In genomic region chr13:24165746-24166145, GRCh38 we compare ENCODE assay signal across 28 cellular contexts. TPM values are rescaled to one million over a fixed set of nuclear protein-coding genes. Genes with fewer than 3 reads are reported as not detected.
A peak's percentile ranks its signal among the peaks of the same experiment; 100 is the strongest.
DNase-seq lines count a peak whose midpoint lies in the region; ATAC-seq, FAIRE-seq and TF ChIP-seq lines count a peak whose summit lies in the region.
"Had no signal": no experiment of that assay in that cellular context is flagged by ENCODE, and none has a peak within 500 bp of the region (broad histone marks: within the 10 kb centered on the region; RNA-seq: fewer than 3 reads in every experiment).

No MANE protein-coding gene starts in this region.

- H3K9me3 ChIP-seq in liver (ENCODE audit: control insufficient read depth in 4 of 4, low read length in 3 of 4) (no peaks in the 10 kb centered on the region), HepG2 (ENCODE audit: low read length) (no peaks in the 10 kb centered on the region), body of pancreas (no peaks in the 10 kb centered on the region)
- H3K9me3 ChIP-seq: esophagus muscularis mucosa, heart right ventricle, mucosa of descending colon, neutrophil, upper lobe of right lung had no signal

- DNase-seq in HepG2 (ENCODE audit: low spot score): no peak
- no peak for DNase-seq in body of pancreas
- peak; percentile 11 for DNase-seq in fibroblast of the aortic adventitia (ENCODE audit: low read depth)
- no peak for DNase-seq in stimulated activated CD4-positive, alpha-beta T cell treated with anti-CD3 and anti-CD28 coated beads, Interleukin-1b, Interleukin-23, amount 100 ng/mL, for 48 hours
- DNase-seq in ACHN: no peak
- DNase-seq in GM23338 (ENCODE audit: low spot score): no peak
- DNase-seq in OCI-M2 (lab: John Stamatoyannopoulos, UW; ENCODE audit: unreplicated experiment): no peak
- DNase-seq: activated CD4-positive, alpha-beta T cell treated with anti-CD3 and anti-CD28 coated beads, Interleukin-2, amount 10 ng/mL, durations not matched to agents 7 days and 5 days; DMS 273 treated with DMSO at 0.1 percent for 48 hours; H9; heart right ventricle; immature natural killer cell; Karpas-422; mucosa of descending colon; NCI-H1092; NCI-H1930; NCI-H226; NCI-H774; SHP77 treated with DMSO at 0.1 percent for 48 hours; stimulated activated CD8-positive, alpha-beta memory T cell treated with anti-CD3 and anti-CD28 coated beads, Interleukin-4, amount 100 ng/mL, for 48 hours; T-cell; upper lobe of right lung had no signal

- H3K4me3 ChIP-seq in liver (ENCODE audit: low read depth in 1 of 3, low read length in 3 of 3) (no peak overlapping the region), HepG2 (replicated peaks in 1 of 3; ENCODE audit: insufficient read depth in 1 of 3, low read depth in 2 of 3, low read length in 3 of 3) (no peak overlapping the region), body of pancreas (no peak overlapping the region), fibroblast of the aortic adventitia (ENCODE audit: low read depth, low read length) (no peak overlapping the region), GM23338 (no peak overlapping the region)
- H3K4me3 ChIP-seq: esophagus muscularis mucosa, GM12878, heart right ventricle, mucosa of descending colon, upper lobe of right lung had no signal

- H3K27ac Mint-ChIP-seq in GM23338: no peak overlapping the region
- H3K27ac Mint-ChIP-seq: activated CD4-positive, alpha-beta T cell treated with anti-CD3 and anti-CD28 coated beads, Interleukin-2, amount 10 ng/mL, durations not matched to agents 7 days and 5 days; activated T-helper 2 cell treated with anti-CD3 and anti-CD28 coated beads, Interferon-gamma antibody, Interleukin-2, Interleukin-4, amounts not matched to agents 10 μg/mL and 5 μg/mL and 100 μg/mL, durations not matched to agents 14 hours and 24 hours and 36 hours; immature natural killer cell; T-cell had no signal

- H3K36me3 Mint-ChIP-seq in GM23338 (ENCODE audit: low read depth): peaks cover 12% of the 10 kb centered on the region

- in situ Hi-C loops in HepG2 (cut with HindIII; ENCODE audit: extremely low pct_ligation_motif_present, low pct_unique_long_range_greater_than_20kb): no loop called here
- in situ Hi-C loops in ACHN (cut with HindIII; ENCODE audit: low pct_ligation_motif_present, low pct_unique_long_range_greater_than_20kb, low sequenced_read_pairs): no loop called here

- no peaks in the 10 kb centered on the region for H3K9me2 ChIP-seq in GM23338 (ENCODE audit: insufficient read depth)

- POLR2A ChIA-PET in HepG2 (lab: Yijun Ruan, JAX): no interaction called here

- H3K27me3 ChIP-seq in liver (ENCODE audit: control insufficient read depth in 4 of 4, insufficient read depth in 4 of 4, low read length in 3 of 4) (no peaks in the 10 kb centered on the region), HepG2 (ENCODE audit: control insufficient read depth in 1 of 2, insufficient read depth in 2 of 2, low read length in 2 of 2) (no peaks in the 10 kb centered on the region; a peak in 1 of 5 replicates), body of pancreas (no peaks in the 10 kb centered on the region), GM23338 (ENCODE audit: insufficient read depth) (no peaks in the 10 kb centered on the region)
- H3K27me3 ChIP-seq: upper lobe of right lung had no signal

- H4K20me1 ChIP-seq in HepG2 (ENCODE audit: insufficient read depth, low read length): peaks cover 36% of the 10 kb centered on the region
- H4K20me1 ChIP-seq in GM23338 (replicated peaks; ENCODE audit: insufficient read depth): peaks cover 36% of the 10 kb centered on the region

- H3F3A ChIP-seq in GM23338 (replicated peaks; ENCODE audit: low read depth): no peaks in the 10 kb centered on the region

- no peaks in the 10 kb centered on the region for H3K9me3 Mint-ChIP-seq in GM23338
- H3K9me3 Mint-ChIP-seq: activated CD4-positive, alpha-beta T cell treated with anti-CD3 and anti-CD28 coated beads, Interleukin-2, amount 10 ng/mL, durations not matched to agents 7 days and 5 days; activated T-helper 2 cell treated with anti-CD3 and anti-CD28 coated beads, Interferon-gamma antibody, Interleukin-2, Interleukin-4, amounts not matched to agents 10 μg/mL and 5 μg/mL and 100 μg/mL, durations not matched to agents 14 hours and 24 hours and 36 hours; H9; immature natural killer cell; T-cell had no signal

- BruUV-seq in HepG2 (replicated peaks; lab: Mats Ljungman, UMichigan): no TSS peak

- TF ChIP-seq CTCF in liver (IDR thresholded peaks at IDR 0.05; ENCODE audit: low read depth, low read length, missing input control) (no peak), HepG2 (CRISPR knock-in tag; IDR thresholded peaks at IDR 0.05) (no peak), body of pancreas (IDR thresholded peaks at IDR 0.05) (no peak), fibroblast of the aortic adventitia (IDR thresholded peaks at IDR 0.05; ENCODE audit: insufficient read depth, low read length) (no peak), GM23338 (conservative IDR thresholded peaks at IDR 0.05; ENCODE audit: low read depth in 2 of 2) (no peak)

- H3K4me1 ChIP-seq in liver (ENCODE audit: control insufficient read depth in 4 of 4, insufficient read depth in 4 of 4, low read length in 3 of 4) (peaks cover 6 to 78% (median 41%) of the 10 kb centered on the region in 4 donors), HepG2 (ENCODE audit: insufficient read depth, low read length) (peaks cover 29% of the 10 kb centered on the region), body of pancreas (peaks cover 82% of the 10 kb centered on the region), GM23338 (ENCODE audit: insufficient read depth) (peaks cover 31% of the 10 kb centered on the region)

- H3K27ac ChIP-seq in liver (ENCODE audit: low read depth in 1 of 2, low read length in 2 of 2) (peak overlapping the region; percentile 20 to 34), HepG2 (ENCODE audit: extremely low read length, insufficient read depth, low read length) (no peak overlapping the region), body of pancreas (peak overlapping the region; percentile 10 to 100 (median 98)), GM23338 (ENCODE audit: low read depth) (no peak overlapping the region)
- H3K27ac ChIP-seq: esophagus muscularis mucosa, neutrophil, upper lobe of right lung had no signal

- intact Hi-C loops in HepG2 (cut with micrococcal nuclease; ENCODE audit: unreplicated experiment) (no loop called here), body of pancreas (cut with DNase I) (loop anchor here (10.0 kb wide), 1 partner anchor 111 kb away; no protein-coding TSS in a partner anchor)

- no peak for TF ChIP-seq RAD21 in liver (IDR thresholded peaks at IDR 0.05)
- TF ChIP-seq RAD21 in HepG2 (CRISPR knock-in tag; IDR thresholded peaks at IDR 0.05): no peak

- H3K4me2 ChIP-seq in HepG2 (ENCODE audit: low read depth, low read length) (no peak overlapping the region), GM23338 (no peak overlapping the region)

- no peak for FAIRE-seq in HepG2 (lab: Jason Lieb, UNC)
- FAIRE-seq: GM12878, HTR-8/SVneo had no signal

- peaks cover 4% of the 10 kb centered on the region for H3K27me3 Mint-ChIP-seq in GM23338 (ENCODE audit: insufficient read depth, low read depth, poor library complexity)

- TF ChIP-seq EP300 in HepG2 (IDR thresholded peaks at IDR 0.05; ENCODE audit: low read depth in 2 of 2, low read length in 2 of 2): no peak
- TF ChIP-seq EP300 in HepG2 (CRISPR knock-in tag; IDR thresholded peaks at IDR 0.05; ENCODE audit: borderline replicate concordance): no peak

- H2AFZ ChIP-seq in HepG2 (ENCODE audit: low read length): no peak overlapping the region
- H2AFZ ChIP-seq in GM23338: no peak overlapping the region

- ATAC-seq in HepG2: no peak
- ATAC-seq in body of pancreas: no peak
- ATAC-seq in GM23338: no peak
- ATAC-seq: GM12878, heart right ventricle, mucosa of descending colon, T-cell, upper lobe of right lung had no signal

- H3K9ac ChIP-seq in liver (ENCODE audit: low read depth in 1 of 2, low read length in 2 of 2): no peak overlapping the region
- no peak overlapping the region for H3K9ac ChIP-seq in HepG2 (ENCODE audit: insufficient read depth, low read depth, low read length)

- CTCF ChIA-PET in HepG2 (lab: Yijun Ruan, JAX; ENCODE audit: low intra/inter-chr PET ratio, low total read pairs): no interaction called here

- H3K36me3 ChIP-seq in liver (ENCODE audit: control insufficient read depth in 4 of 4, insufficient read depth in 3 of 4, low read depth in 1 of 4, low read length in 3 of 4): peaks cover 2 to 13% (median 8%) of the 10 kb centered on the region in 4 donors
- H3K36me3 ChIP-seq in HepG2 (replicated peaks in 1 of 2; ENCODE audit: control insufficient read depth in 1 of 2, insufficient read depth in 2 of 2, low read length in 2 of 2): peaks cover 18 to 43% of the 10 kb centered on the region in 2 experiments
- H3K36me3 ChIP-seq in body of pancreas (replicated peaks in 1 of 2; ENCODE audit: insufficient read depth in 1 of 2, low read depth in 2 of 2): peaks cover 0 to 2% of the 10 kb centered on the region in 2 donors
- no peaks in the 10 kb centered on the region; the same call in 1 of the 2 replicates for H3K36me3 ChIP-seq in GM23338 (ENCODE audit: insufficient read depth)
- H3K36me3 ChIP-seq: esophagus muscularis mucosa, neutrophil, upper lobe of right lung had no signal

- H3K4me3 Mint-ChIP-seq in GM23338: no peak overlapping the region
- H3K4me3 Mint-ChIP-seq: activated CD4-positive, alpha-beta T cell treated with anti-CD3 and anti-CD28 coated beads, Interleukin-2, amount 10 ng/mL, durations not matched to agents 7 days and 5 days; H9; immature natural killer cell; T-cell had no signal

- peaks cover 30% of the 10 kb centered on the region for H3K4me1 Mint-ChIP-seq in GM23338

- peaks cover 68% of the 10 kb centered on the region for H3K79me2 ChIP-seq in HepG2 (ENCODE audit: insufficient read depth, low read length)
- peaks cover 97% of the 10 kb centered on the region for H3K79me2 ChIP-seq in GM23338 (replicated peaks; ENCODE audit: insufficient read depth)

- WGBS in liver: 65% methylated on average over 4 of the region's 4 CpGs
- WGBS in HepG2 (ENCODE audit: low lambda C conversion rate): 85% methylated on average over 4 of the region's 4 CpGs
- 46 to 53% methylated on average over 4 of the region's 4 CpGs for WGBS in body of pancreas, 2 donors

- TF ChIP-seq POLR2A in HepG2 (IDR thresholded peaks at IDR 0.05; ENCODE audit: insufficient read depth in 1 of 2, low read depth in 2 of 2, low read length in 2 of 2) (no peak), body of pancreas (IDR thresholded peaks at IDR 0.05) (no peak)

RNA-seq across cellular contexts. Expression of gene SPATA13, which starts 5.2 kb away (rescaled TPM):
- total RNA-seq in liver: 10 to 100 TPM; 16.7 to 57.6 TPM
- polyA plus RNA-seq in liver: 10 to 100 TPM in 1 of 2 donors, 1 to 10 TPM in 1; 10.0 to 24.1 TPM
- total RNA-seq in HepG2 (2016; rRNA removed; fragmentation: Illumina TruSeq; extraction: Trizol): 11.3 and 13.7 TPM in 2 replicates
- 11.8 and 12.8 TPM in 2 replicates for total RNA-seq in HepG2 (2016; cell fraction: cytosol; rRNA removed; fragmentation: Illumina TruSeq; extraction: Trizol; ENCODE audit: low read depth)
- total RNA-seq in HepG2 (2016; cell fraction: insoluble cytoplasmic fraction; rRNA removed; fragmentation: Illumina TruSeq; extraction: Trizol): 10.7 and 11.9 TPM in 2 replicates
- 14.0 and 14.4 TPM in 2 replicates for total RNA-seq in HepG2 (2016; cell fraction: membrane; rRNA removed; fragmentation: Illumina TruSeq; extraction: Trizol)
- total RNA-seq in HepG2 (2016; cell fraction: nucleus; rRNA removed; fragmentation: Illumina TruSeq; extraction: Trizol): 14.8 and 20.6 TPM in 2 replicates
- polyA plus RNA-seq in HepG2 (2011; rRNA removed): 11.9 and 14.2 TPM in 2 replicates
- polyA plus RNA-seq in HepG2 (2011; cell fraction: cytosol; rRNA removed): 7.6 and 7.8 TPM in 2 replicates
- polyA plus RNA-seq in HepG2 (2011; cell fraction: nucleus; rRNA removed): 16.9 and 19.6 TPM in 2 replicates
- polyA plus RNA-seq in HepG2 (2012): 9.0 and 12.6 TPM in 2 replicates
- polyA plus RNA-seq in HepG2 (2016; cell fraction: cytosol; fragmentation: Illumina TruSeq; extraction: Trizol; ENCODE audit: low read depth): 0.14 and 0.44 TPM in 2 replicates
- polyA plus RNA-seq in HepG2 (2016; cell fraction: insoluble cytoplasmic fraction; fragmentation: Illumina TruSeq; extraction: Trizol; ENCODE audit: low read depth): 8.3 and 9.4 TPM in 2 replicates
- polyA plus RNA-seq in HepG2 (2016; cell fraction: membrane; fragmentation: Illumina TruSeq; extraction: Trizol; ENCODE audit: low read depth): 1.0 and 1.1 TPM in 2 replicates
- polyA plus RNA-seq in HepG2 (2016; cell fraction: nucleus; fragmentation: Illumina TruSeq; extraction: Trizol; ENCODE audit: insufficient read depth, low read depth): 19.2 and 24.3 TPM in 2 replicates
- polyA minus RNA-seq in HepG2 (2011; rRNA and poly(A)+ RNA removed; ENCODE audit: low replicate concordance): 7.6 and 24.7 TPM in 2 replicates
- 12.2 and 13.8 TPM in 2 replicates for polyA minus RNA-seq in HepG2 (2011; cell fraction: cytosol; rRNA and poly(A)+ RNA removed)
- 33.6 and 33.8 TPM in 2 replicates for polyA minus RNA-seq in HepG2 (2011; cell fraction: nucleus; rRNA and poly(A)+ RNA removed)
- total RNA-seq in body of pancreas: 100 to 1,000 TPM in 1 of 2 donors, 10 to 100 TPM in 1; 83.3 to 359 TPM
- 12.2 and 17.3 TPM in 2 replicates for total RNA-seq in fibroblast of the aortic adventitia (ENCODE audit: low replicate concordance)
- 41.0 and 45.7 TPM in 2 replicates for total RNA-seq in GM23338 (2014; rRNA removed; shearing (Covaris generic))
- 8.3 and 11.9 TPM in 2 replicates for polyA plus RNA-seq in GM23338 (2016; fragmentation: Nextera tagmentation; extraction: Ambion mirVana)

Comparison
In these comparisons a context has a peak if more than half of its experiments do, and no peak if none do; other contexts are left out.
1. H3K27ac ChIP-seq: peak in liver (2 of 2) and body of pancreas (4 of 4); none in HepG2 (single experiment) and GM23338 (single experiment).